ENCODE assay signal across 10 cellular contexts in the genomic region with DNA sequence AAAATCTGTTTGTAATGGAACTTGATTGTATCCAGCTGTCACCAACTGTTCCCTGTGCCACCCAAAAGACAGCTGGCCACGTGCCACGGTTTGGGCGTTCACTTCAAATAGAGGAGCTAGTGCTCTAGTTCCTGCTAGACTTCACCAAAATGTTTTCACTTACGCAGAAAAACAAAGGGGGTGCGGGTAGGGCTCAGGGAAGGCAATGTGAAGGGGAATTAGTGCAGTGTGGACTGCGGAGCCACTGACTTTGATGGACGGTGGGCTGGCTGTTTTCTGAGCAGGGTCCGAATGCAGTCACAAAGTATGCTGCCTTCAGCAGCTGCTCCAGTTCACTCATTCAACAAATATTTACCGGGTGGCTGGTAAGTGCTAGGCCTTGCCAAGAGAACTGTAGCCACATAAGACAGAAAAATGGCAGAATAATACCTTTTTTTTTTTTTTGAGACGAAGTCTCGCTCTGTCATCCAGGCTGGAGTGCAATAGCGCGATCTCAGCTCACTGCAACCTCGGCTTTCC. TPM values are rescaled to one million over a fixed set of nuclear protein-coding genes. Genes with fewer than 3 reads are reported as not detected.
DNase-seq lines count a peak whose midpoint lies in the region; ATAC-seq and TF ChIP-seq lines count a peak whose summit lies in the region.
"Had no signal": no experiment of that assay in that cellular context is flagged by ENCODE, and none has a peak within 500 bp of the region (broad histone marks: within the 10 kb centered on the region; RNA-seq: fewer than 3 reads in every experiment).

No MANE protein-coding gene starts in this region.

- H3K9me3 Mint-ChIP-seq in activated naive CD4-positive, alpha-beta T cell treated with anti-CD3 and anti-CD28 coated beads, Interleukin-2, amount 10 ng/mL, durations not matched to agents 7 days and 5 days, result no peaks in the 10 kb centered on the region
- H3K9me3 Mint-ChIP-seq: memory B cell had no signal

- no peak for TF ChIP-seq CTCF in testis (IDR thresholded peaks at IDR 0.05)
- no peak for TF ChIP-seq CTCF in GM10248 (IDR thresholded peaks at IDR 0.05; ENCODE audit: control extremely low read depth, extremely low read depth, low read depth, missing control alignments)

- H3K9me3 ChIP-seq in right cardiac atrium (ENCODE audit: control insufficient read depth, low read length), result no peaks in the 10 kb centered on the region
- no peaks in the 10 kb centered on the region for H3K9me3 ChIP-seq in testis

- no peaks in the 10 kb centered on the region for H3K27me3 Mint-ChIP-seq in activated naive CD4-positive, alpha-beta T cell treated with anti-CD3 and anti-CD28 coated beads, Interleukin-2, amount 10 ng/mL, durations not matched to agents 7 days and 5 days
- H3K27me3 Mint-ChIP-seq: memory B cell had no signal

- H3K4me1 ChIP-seq in right cardiac atrium (ENCODE audit: control insufficient read depth, insufficient read depth, low read length), result peaks cover 5% of the 10 kb centered on the region
- H3K4me1 ChIP-seq in testis, result peaks cover 10% of the 10 kb centered on the region

- CTCF ChIA-PET in activated naive CD4-positive, alpha-beta T cell treated with anti-CD3 and anti-CD28 coated beads, Interleukin-2, amount 10 ng/mL, durations not matched to agents 7 days and 5 days (lab: Charles Lee), result interaction anchor here (0.7 to 1.8 kb wide), 7 partner anchors 9 to 230 kb away, joined by 3 to 4 read pairs (median 3); no protein-coding TSS in a partner anchor
- CTCF ChIA-PET in GM10248 (lab: Yijun Ruan, JAX), result interaction anchor here (0.9 to 1.8 kb wide), 2 partner anchors 10 to 21 kb away, joined by 3 to 6 read pairs; no protein-coding TSS in a partner anchor

- ATAC-seq in Right ventricle myocardium inferior (peak; percentile 66), right cardiac atrium (peak; percentile 38 to 53), GM21447 (IDR thresholded peaks at IDR 0.05; ENCODE audit: unreplicated experiment) (no peak)

- H3K27ac ChIP-seq in right cardiac atrium (ENCODE audit: low read length) (peak overlapping the region; percentile 70), testis (no peak overlapping the region)

- H3K4me1 Mint-ChIP-seq in activated naive CD4-positive, alpha-beta T cell treated with anti-CD3 and anti-CD28 coated beads, Interleukin-2, amount 10 ng/mL, durations not matched to agents 7 days and 5 days, result peaks cover 65% of the 10 kb centered on the region

- POLR2A ChIA-PET in GM10248 (lab: Yijun Ruan, JAX), result no interaction called here

- no peak for TF ChIP-seq POLR2A in testis (IDR thresholded peaks at IDR 0.05)

- peak overlapping the region; percentile 32 for H3K4me3 Mint-ChIP-seq in activated naive CD4-positive, alpha-beta T cell treated with anti-CD3 and anti-CD28 coated beads, Interleukin-2, amount 10 ng/mL, durations not matched to agents 7 days and 5 days
- H3K4me3 Mint-ChIP-seq: memory B cell had no signal

- H3K27me3 ChIP-seq in right cardiac atrium (ENCODE audit: control insufficient read depth, insufficient read depth) (no peaks in the 10 kb centered on the region), testis (no peaks in the 10 kb centered on the region)

- H3K36me3 ChIP-seq in testis (ENCODE audit: low read depth, missing control alignments), result no peaks in the 10 kb centered on the region

- DNase-seq in Right ventricle myocardium inferior (ENCODE audit: missing footprints) (peak; percentile 92), cardiac septum (ENCODE audit: low spot score) (no peak), right cardiac atrium (peak; percentile 87 to 96 (median 95)), testis (peak; percentile 47), NCI-H2107 treated with DMSO at 0.1 percent for 48 hours (lab: John Stamatoyannopoulos, UW; ENCODE audit: unreplicated experiment) (no peak), GM10248 (ENCODE audit: extremely low spot score) (no peak)
- DNase-seq in activated naive CD4-positive, alpha-beta T cell treated with anti-CD3 and anti-CD28 coated beads, Interleukin-2, amount 10 ng/mL, durations not matched to agents 7 days and 5 days, result peak; percentile 74
- DNase-seq: DND-41 had no signal

- H3K36me3 Mint-ChIP-seq in activated naive CD4-positive, alpha-beta T cell treated with anti-CD3 and anti-CD28 coated beads, Interleukin-2, amount 10 ng/mL, durations not matched to agents 7 days and 5 days, result peaks cover 38% of the 10 kb centered on the region

- no peak overlapping the region for H3K4me3 ChIP-seq in right cardiac atrium (ENCODE audit: low read length)
- no peak overlapping the region for H3K4me3 ChIP-seq in testis

- WGBS in right cardiac atrium, result 52% methylated on average over 14 of the region's 14 CpGs
- WGBS in testis, 2 donors, result 76 to 77% methylated on average over 14 of the region's 14 CpGs

- intact Hi-C loops in Right ventricle myocardium inferior (cut with DNase I) (loop anchor here (10.0 kb wide), 1 partner anchor 55 kb away; no protein-coding TSS in a partner anchor), cardiac septum (cut with DNase I) (no loop called here), right cardiac atrium (cut with DNase I) (loop anchor here in 2 of 4 donors (10.0 kb wide), 2 partner anchors 55 to 75 kb away; no protein-coding TSS in a partner anchor), testis (cut with DNase I; ENCODE audit: low total_unique reads) (no loop called here)

- H3K27ac Mint-ChIP-seq in activated naive CD4-positive, alpha-beta T cell treated with anti-CD3 and anti-CD28 coated beads, Interleukin-2, amount 10 ng/mL, durations not matched to agents 7 days and 5 days, result peak overlapping the region; percentile 96
- H3K27ac Mint-ChIP-seq: memory B cell had no signal

RNA-seq across cellular contexts. Expression of a gene that starts 7.6 kb away (rescaled TPM):
- total RNA-seq in Right ventricle myocardium inferior (34.0 TPM), cardiac septum (29.4 TPM), right cardiac atrium (10 to 100 TPM; 31.2 to 39.1 (median 36.7) TPM), testis (10 to 100 TPM; 42.2 to 47.9 TPM)
- polyA plus RNA-seq in right cardiac atrium (22.5 TPM), testis (ENCODE audit: insufficient read depth, low read depth, low replicate concordance) (40.8 TPM)

RNA-seq across cellular contexts. Expression of a gene that starts 50.9 kb away (rescaled TPM):
- total RNA-seq in Right ventricle myocardium inferior, result 18.4 TPM
- 19.5 TPM for total RNA-seq in cardiac septum
- 10 to 100 TPM; 25.1 to 42.9 (median 29.0) TPM for total RNA-seq in right cardiac atrium
- 16.2 TPM for polyA plus RNA-seq in right cardiac atrium
- total RNA-seq in testis, result 10 to 100 TPM; 77.5 to 79.8 TPM
- polyA plus RNA-seq in testis (ENCODE audit: insufficient read depth, low read depth, low replicate concordance), result 32.8 TPM

Comparison
In these comparisons a context has a peak if more than half of its experiments do, and no peak if none do; other contexts are left out.
1. DNase-seq: peak in Right ventricle myocardium inferior (single experiment), activated naive CD4-positive, alpha-beta T cell treated with anti-CD3 and anti-CD28 coated beads, Interleukin-2, amount 10 ng/mL, durations not matched to agents 7 days and 5 days (single experiment), right cardiac atrium (3 of 3) and testis (single experiment); none in cardiac septum (single experiment), NCI-H2107 treated with DMSO at 0.1 percent for 48 hours (single experiment) and GM10248 (single experiment).